ENCODE assay signal across 1 cellular context in genomic region chr2:74548285-74548918, GRCh38.
TF ChIP-seq lines count a peak whose summit lies in the region.

No MANE protein-coding gene starts in this region.

TF ChIP-seq in HepG2, 621 proteins besides CTCF, POLR2A, EP300 and RAD21 (continues in another document):
- TF ChIP-seq DMAP1 (CRISPR knock-in tag; IDR thresholded peaks at IDR 0.05) = 0 out of 2 replicates have a peak, but pooled peaks have one; percentile 19
- no peak for TF ChIP-seq RFX1 (IDR thresholded peaks at IDR 0.05)
- TF ChIP-seq KDM5A (IDR thresholded peaks at IDR 0.05; ENCODE audit: borderline replicate concordance, low read length) = no peak
- no peak for TF ChIP-seq NFKBIZ (CRISPR knock-in tag; IDR thresholded peaks at IDR 0.05)
- TF ChIP-seq SMYD3 (CRISPR knock-in tag; IDR thresholded peaks at IDR 0.05) = 0 out of 2 replicates have a peak, but pooled peaks have one; percentile 62
- no peak for TF ChIP-seq NPAS2 (CRISPR knock-in tag; IDR thresholded peaks at IDR 0.05; ENCODE audit: borderline replicate concordance)
- TF ChIP-seq CENPT (CRISPR knock-in tag; IDR thresholded peaks at IDR 0.05; ENCODE audit: low read depth) = no peak
- TF ChIP-seq ZNF800 (CRISPR knock-in tag; IDR thresholded peaks at IDR 0.05) = no peak
- no peak for TF ChIP-seq PHF21A (CRISPR knock-in tag; IDR thresholded peaks at IDR 0.05)
- TF ChIP-seq HNF1B (CRISPR knock-in tag; IDR thresholded peaks at IDR 0.05) = no peak
- no peak for TF ChIP-seq ZNF607 (CRISPR knock-in tag; IDR thresholded peaks at IDR 0.05; ENCODE audit: borderline replicate concordance)
- TF ChIP-seq REST (IDR thresholded peaks at IDR 0.05; ENCODE audit: borderline replicate concordance in 1 of 2, low read depth in 1 of 2, low read length in 2 of 2) = no peak
- TF ChIP-seq EZH2 (conservative IDR thresholded peaks at IDR 0.05; ENCODE audit: low read depth, low read length) = 0 out of 2 replicates have a peak, but pooled peaks have one; percentile 31
- TF ChIP-seq ONECUT2 (CRISPR knock-in tag; IDR thresholded peaks at IDR 0.05) = no peak
- no peak for TF ChIP-seq CREB3 (CRISPR knock-in tag; IDR thresholded peaks at IDR 0.05)
- TF ChIP-seq ZNF816 (CRISPR knock-in tag; IDR thresholded peaks at IDR 0.05; ENCODE audit: borderline replicate concordance) = no peak
- TF ChIP-seq TBL1XR1 (IDR thresholded peaks at IDR 0.05; ENCODE audit: borderline replicate concordance, low read length, partially characterized antibody) = no peak
- no peak for TF ChIP-seq IKZF4 (CRISPR knock-in tag; IDR thresholded peaks at IDR 0.05; ENCODE audit: borderline replicate concordance, low read depth, not compliant biosample characterization)
- TF ChIP-seq ZBTB46 (CRISPR knock-in tag; IDR thresholded peaks at IDR 0.05; ENCODE audit: borderline replicate concordance) = 0 out of 2 replicates have a peak, but pooled peaks have one; percentile 12
- no peak for TF ChIP-seq LCORL (IDR thresholded peaks at IDR 0.05)
- peak; percentile 66; the same call in 1 of the 2 replicates for TF ChIP-seq LCORL (CRISPR knock-in tag; IDR thresholded peaks at IDR 0.05)
- no peak for TF ChIP-seq HNRNPL (IDR thresholded peaks at IDR 0.05; ENCODE audit: low read depth, low read length)
- TF ChIP-seq ZNF235 (CRISPR knock-in tag; IDR thresholded peaks at IDR 0.05; ENCODE audit: borderline replicate concordance) = 0 out of 2 replicates have a peak, but pooled peaks have one; percentile 55
- TF ChIP-seq ZBTB40 (IDR thresholded peaks at IDR 0.05) = no peak
- 0 out of 2 replicates have a peak, but pooled peaks have one; percentile 13 for TF ChIP-seq ZBTB40 (CRISPR knock-in tag; IDR thresholded peaks at IDR 0.05)
- TF ChIP-seq HDAC1 (CRISPR knock-in tag; IDR thresholded peaks at IDR 0.05) = no peak
- TF ChIP-seq THAP11 (CRISPR knock-in tag; IDR thresholded peaks at IDR 0.05) = no peak
- no peak for TF ChIP-seq CBX1 (IDR thresholded peaks at IDR 0.05; ENCODE audit: low read depth)
- TF ChIP-seq RBM22 (optimal IDR thresholded peaks at IDR 0.05; ENCODE audit: low read length) = no peak
- 0 out of 2 replicates have a peak, but pooled peaks have one; percentile 15 for TF ChIP-seq BCL6 (CRISPR knock-in tag; IDR thresholded peaks at IDR 0.05)
- no peak for TF ChIP-seq MED8 (CRISPR knock-in tag; IDR thresholded peaks at IDR 0.05; ENCODE audit: insufficient replicate concordance)
- TF ChIP-seq FOXK2 (IDR thresholded peaks at IDR 0.05) = no peak
- no peak for TF ChIP-seq RARA (CRISPR knock-in tag; IDR thresholded peaks at IDR 0.05)
- peak; percentile 29; the same call in 1 of the 2 replicates for TF ChIP-seq KDM5B (CRISPR knock-in tag; IDR thresholded peaks at IDR 0.05; ENCODE audit: borderline replicate concordance)
- TF ChIP-seq RNF219 (CRISPR knock-in tag; IDR thresholded peaks at IDR 0.05) = no peak
